ENCODE assay signal across 1 cellular context in genomic region chr7:106283831-106284515, GRCh38.
A peak's percentile ranks its signal among the peaks of the same experiment; 100 is the strongest.
TF ChIP-seq lines count a peak whose summit lies in the region.

No MANE protein-coding gene starts in this region.

TF ChIP-seq in K562, 482 proteins besides CTCF, POLR2A, EP300 and RAD21 (continued from another document and continues in another):
- TF ChIP-seq ZBTB33 (CRISPR knock-in tag; IDR thresholded peaks at IDR 0.05) (peak; percentile 20; the same call in 1 of the 2 replicates), ZFX (CRISPR knock-in tag; IDR thresholded peaks at IDR 0.05) (peak; percentile 72), MCM3 (IDR thresholded peaks at IDR 0.05) (no peak), MTA3 (IDR thresholded peaks at IDR 0.05; ENCODE audit: borderline replicate concordance) (peak; percentile 78; the same call in 1 of the 2 replicates), GTF2A2 (tag; IDR thresholded peaks at IDR 0.05) (no peak), HDAC8 (tag; IDR thresholded peaks at IDR 0.05) (no peak), PTBP1 (IDR thresholded peaks at IDR 0.05; ENCODE audit: low read depth, low read length) (no peak), FOXK2 (conservative IDR thresholded peaks at IDR 0.05 in 1 of 2, IDR thresholded peaks at IDR 0.05 in 1 of 2; ENCODE audit: low read depth in 2 of 2) (peak; percentile 16 to 60; a peak in 2 of 4 replicates), TRIM28 (IDR thresholded peaks at IDR 0.05) (peak; percentile 46; the same call in 1 of the 2 replicates), MYC (IDR thresholded peaks at IDR 0.05; ENCODE audit: low read depth, low read length) (peak; percentile 83), MYC (CRISPR knock-in tag; IDR thresholded peaks at IDR 0.05; ENCODE audit: borderline replicate concordance, low read depth) (no peak), MAFK (IDR thresholded peaks at IDR 0.05; ENCODE audit: low read length) (no peak), E2F6 (IDR thresholded peaks at IDR 0.05; ENCODE audit: borderline replicate concordance in 1 of 2, extremely low read depth in 1 of 2, insufficient read depth in 1 of 2, insufficient read length in 1 of 2, low read depth in 1 of 2, low read length in 1 of 2, poor library complexity in 1 of 2, severe bottlenecking in 1 of 2) (peak in 1 of 2 experiments; percentile 21), MXI1 (IDR thresholded peaks at IDR 0.05; ENCODE audit: low read depth, low read length) (peak; percentile 73; the same call in 1 of the 2 replicates), STAT5B (CRISPR knock-in tag; IDR thresholded peaks at IDR 0.05) (no peak), JUNB (CRISPR knock-in tag; conservative IDR thresholded peaks at IDR 0.05) (0 out of 2 replicates have a peak, but pooled peaks have one; percentile 15), HNRNPH1 (optimal IDR thresholded peaks at IDR 0.05; ENCODE audit: low read depth, low read length) (no peak), BRD4 (IDR thresholded peaks at IDR 0.05) (peak; percentile 28; the same call in 1 of the 2 replicates), EP400 (IDR thresholded peaks at IDR 0.05) (peak; percentile 79), CBFA2T3 (IDR thresholded peaks at IDR 0.05) (peak; percentile 24; the same call in 1 of the 2 replicates), ATF3 (IDR thresholded peaks at IDR 0.05) (no peak), ATF3 (CRISPR knock-in tag; conservative IDR thresholded peaks at IDR 0.05) (peak; percentile 69; the same call in 1 of the 2 replicates), HDAC6 (IDR thresholded peaks at IDR 0.05; ENCODE audit: low read depth, low read length) (no peak), ELK3 (CRISPR knock-in tag; IDR thresholded peaks at IDR 0.05) (no peak), CUX1 (CRISPR knock-in tag; IDR thresholded peaks at IDR 0.05) (no peak), KDM5B (IDR thresholded peaks at IDR 0.05; ENCODE audit: insufficient replicate concordance, low read depth, low read length) (peak; percentile 44), TSHZ1 (CRISPR knock-in tag; IDR thresholded peaks at IDR 0.05) (no peak), SAFB (IDR thresholded peaks at IDR 0.05; ENCODE audit: borderline replicate concordance, low read depth, low read length) (no peak), DNMT1 (IDR thresholded peaks at IDR 0.05) (0 out of 2 replicates have a peak, but pooled peaks have one; percentile 12), PCBP1 (IDR thresholded peaks at IDR 0.05; ENCODE audit: low read depth, low read length, poor library complexity, severe bottlenecking) (no peak), LARP7 (IDR thresholded peaks at IDR 0.05) (peak; percentile 90), RBM17 (IDR thresholded peaks at IDR 0.05; ENCODE audit: borderline replicate concordance, low read depth, low read length) (no peak)
- TF ChIP-seq, protein P1, sequence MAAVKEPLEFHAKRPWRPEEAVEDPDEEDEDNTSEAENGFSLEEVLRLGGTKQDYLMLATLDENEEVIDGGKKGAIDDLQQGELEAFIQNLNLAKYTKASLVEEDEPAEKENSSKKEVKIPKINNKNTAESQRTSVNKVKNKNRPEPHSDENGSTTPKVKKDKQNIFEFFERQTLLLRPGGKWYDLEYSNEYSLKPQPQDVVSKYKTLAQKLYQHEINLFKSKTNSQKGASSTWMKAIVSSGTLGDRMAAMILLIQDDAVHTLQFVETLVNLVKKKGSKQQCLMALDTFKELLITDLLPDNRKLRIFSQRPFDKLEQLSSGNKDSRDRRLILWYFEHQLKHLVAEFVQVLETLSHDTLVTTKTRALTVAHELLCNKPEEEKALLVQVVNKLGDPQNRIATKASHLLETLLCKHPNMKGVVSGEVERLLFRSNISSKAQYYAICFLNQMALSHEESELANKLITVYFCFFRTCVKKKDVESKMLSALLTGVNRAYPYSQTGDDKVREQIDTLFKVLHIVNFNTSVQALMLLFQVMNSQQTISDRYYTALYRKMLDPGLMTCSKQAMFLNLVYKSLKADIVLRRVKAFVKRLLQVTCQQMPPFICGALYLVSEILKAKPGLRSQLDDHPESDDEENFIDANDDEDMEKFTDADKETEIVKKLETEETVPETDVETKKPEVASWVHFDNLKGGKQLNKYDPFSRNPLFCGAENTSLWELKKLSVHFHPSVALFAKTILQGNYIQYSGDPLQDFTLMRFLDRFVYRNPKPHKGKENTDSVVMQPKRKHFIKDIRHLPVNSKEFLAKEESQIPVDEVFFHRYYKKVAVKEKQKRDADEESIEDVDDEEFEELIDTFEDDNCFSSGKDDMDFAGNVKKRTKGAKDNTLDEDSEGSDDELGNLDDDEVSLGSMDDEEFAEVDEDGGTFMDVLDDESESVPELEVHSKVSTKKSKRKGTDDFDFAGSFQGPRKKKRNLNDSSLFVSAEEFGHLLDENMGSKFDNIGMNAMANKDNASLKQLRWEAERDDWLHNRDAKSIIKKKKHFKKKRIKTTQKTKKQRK (IDR thresholded peaks at IDR 0.05; ENCODE audit: borderline replicate concordance, low read depth, low read length), result no peak
- TF ChIP-seq, protein P2, sequence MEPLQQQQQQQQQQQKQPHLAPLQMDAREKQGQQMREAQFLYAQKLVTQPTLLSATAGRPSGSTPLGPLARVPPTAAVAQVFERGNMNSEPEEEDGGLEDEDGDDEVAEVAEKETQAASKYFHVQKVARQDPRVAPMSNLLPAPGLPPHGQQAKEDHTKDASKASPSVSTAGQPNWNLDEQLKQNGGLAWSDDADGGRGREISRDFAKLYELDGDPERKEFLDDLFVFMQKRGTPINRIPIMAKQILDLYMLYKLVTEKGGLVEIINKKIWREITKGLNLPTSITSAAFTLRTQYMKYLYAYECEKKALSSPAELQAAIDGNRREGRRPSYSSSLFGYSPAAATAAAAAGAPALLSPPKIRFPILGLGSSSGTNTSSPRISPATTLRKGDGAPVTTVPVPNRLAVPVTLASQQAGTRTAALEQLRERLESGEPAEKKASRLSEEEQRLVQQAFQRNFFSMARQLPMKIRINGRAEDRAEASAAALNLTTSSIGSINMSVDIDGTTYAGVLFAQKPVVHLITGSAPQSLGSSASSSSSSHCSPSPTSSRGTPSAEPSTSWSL (CRISPR knock-in tag; IDR thresholded peaks at IDR 0.05; ENCODE audit: borderline replicate concordance), result no peak
- TF ChIP-seq, protein P3, sequence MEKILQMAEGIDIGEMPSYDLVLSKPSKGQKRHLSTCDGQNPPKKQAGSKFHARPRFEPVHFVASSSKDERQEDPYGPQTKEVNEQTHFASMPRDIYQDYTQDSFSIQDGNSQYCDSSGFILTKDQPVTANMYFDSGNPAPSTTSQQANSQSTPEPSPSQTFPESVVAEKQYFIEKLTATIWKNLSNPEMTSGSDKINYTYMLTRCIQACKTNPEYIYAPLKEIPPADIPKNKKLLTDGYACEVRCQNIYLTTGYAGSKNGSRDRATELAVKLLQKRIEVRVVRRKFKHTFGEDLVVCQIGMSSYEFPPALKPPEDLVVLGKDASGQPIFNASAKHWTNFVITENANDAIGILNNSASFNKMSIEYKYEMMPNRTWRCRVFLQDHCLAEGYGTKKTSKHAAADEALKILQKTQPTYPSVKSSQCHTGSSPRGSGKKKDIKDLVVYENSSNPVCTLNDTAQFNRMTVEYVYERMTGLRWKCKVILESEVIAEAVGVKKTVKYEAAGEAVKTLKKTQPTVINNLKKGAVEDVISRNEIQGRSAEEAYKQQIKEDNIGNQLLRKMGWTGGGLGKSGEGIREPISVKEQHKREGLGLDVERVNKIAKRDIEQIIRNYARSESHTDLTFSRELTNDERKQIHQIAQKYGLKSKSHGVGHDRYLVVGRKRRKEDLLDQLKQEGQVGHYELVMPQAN (IDR thresholded peaks at IDR 0.05; ENCODE audit: borderline replicate concordance), result peak; percentile 92
